27 cellular contexts compared by ENCODE assay signal in genomic region chr13:98721825-98722510, GRCh38. TPM values are rescaled to one million over a fixed set of nuclear protein-coding genes. Genes with fewer than 3 reads are reported as not detected.
DNase-seq lines count a peak whose midpoint lies in the region; ATAC-seq, FAIRE-seq and TF ChIP-seq lines count a peak whose summit lies in the region.
"Had no signal": no experiment of that assay in that cellular context is flagged by ENCODE, and none has a peak within 500 bp of the region (broad histone marks: within the 10 kb centered on the region; RNA-seq: fewer than 3 reads in every experiment).

No MANE protein-coding gene starts in this region.

- no peaks in the 10 kb centered on the region for H3K27me3 ChIP-seq in GM23338 (ENCODE audit: insufficient read depth)
- no peaks in the 10 kb centered on the region for H3K27me3 ChIP-seq in PC-3 (ENCODE audit: low read length)
- H3K27me3 ChIP-seq in bronchial epithelial cell (ENCODE audit: control insufficient read depth, insufficient read depth, low read length): peaks cover 4% of the 10 kb centered on the region
- H3K27me3 ChIP-seq in testis: no peaks in the 10 kb centered on the region
- H3K27me3 ChIP-seq: BE2C had no signal

- H3K79me2 ChIP-seq in GM23338 (replicated peaks; ENCODE audit: insufficient read depth) (no peaks in the 10 kb centered on the region), PC-3 (ENCODE audit: low read length) (no peaks in the 10 kb centered on the region)

- CTCF ChIA-PET in PC-3 (lab: Charles Lee): interaction anchor here (0.6 kb wide), 1 partner anchor 67 kb away, joined by 3 read pairs; no protein-coding TSS in a partner anchor

- H3K9me3 Mint-ChIP-seq in GM23338 (no peaks in the 10 kb centered on the region), mesothelial cell of epicardium (no peaks in the 10 kb centered on the region)

- H3K9me3 ChIP-seq in PC-3 (ENCODE audit: low read length) (no peaks in the 10 kb centered on the region), testis (no peaks in the 10 kb centered on the region)
- H3K9me3 ChIP-seq: BE2C had no signal

- no peaks in the 10 kb centered on the region for H3K36me3 ChIP-seq in GM23338 (ENCODE audit: insufficient read depth)
- H3K36me3 ChIP-seq in PC-3 (ENCODE audit: low read depth, low read length): no peaks in the 10 kb centered on the region
- H3K36me3 ChIP-seq in bronchial epithelial cell (ENCODE audit: control insufficient read depth, insufficient read depth, low read length): no peaks in the 10 kb centered on the region
- no peaks in the 10 kb centered on the region for H3K36me3 ChIP-seq in testis (ENCODE audit: low read depth, missing control alignments)
- H3K36me3 ChIP-seq: BE2C had no signal

- ATAC-seq in GM23338 (no peak), PC-3 (peak; percentile 83)

- no peak for FAIRE-seq in bronchial epithelial cell (lab: Jason Lieb, UNC)
- FAIRE-seq: GM12891 had no signal

- H3K36me3 Mint-ChIP-seq in GM23338 (ENCODE audit: low read depth) (no peaks in the 10 kb centered on the region), mesothelial cell of epicardium (no peaks in the 10 kb centered on the region)
- H3K36me3 Mint-ChIP-seq: CD14-positive monocyte had no signal

- H3K4me1 ChIP-seq in GM23338 (ENCODE audit: insufficient read depth) (no peaks in the 10 kb centered on the region), PC-3 (ENCODE audit: insufficient read depth, low read length) (peaks cover 17% of the 10 kb centered on the region), testis (no peaks in the 10 kb centered on the region)
- H3K4me1 ChIP-seq: BE2C had no signal

- DNase-seq in GM23338 (ENCODE audit: low spot score): no peak
- peak; percentile 77 for DNase-seq in PC-3
- peak; percentile 81 for DNase-seq in bronchial epithelial cell (ENCODE audit: low read depth)
- no peak for DNase-seq in mesothelial cell of epicardium (ENCODE audit: low spot score in 2 of 2, unreplicated experiment in 2 of 2)
- no peak for DNase-seq in activated T-cell treated with anti-CD3 and anti-CD28 coated beads, Interleukin-2, amount 50 U/mL, for 48 hours
- no peak for DNase-seq in mesenteric fat pad (ENCODE audit: low spot score)
- no peak for DNase-seq in testis
- DNase-seq: BE2C; CD8-positive, alpha-beta memory T cell; DMS 273 treated with DMSO at 0.1 percent for 48 hours; DMS79; EL; GF-D8; Karpas-422; MV-4-11; NCI-H1105 treated with DMSO at 0.1 percent for 48 hours; NCI-H146; NCI-H1930; NCI-H2107; NCI-H524; NCI-H748 treated with DMSO at 0.1 percent for 48 hours; SHP77 treated with DMSO at 0.1 percent for 48 hours had no signal

- H3K4me2 ChIP-seq in GM23338 (no peak overlapping the region), PC-3 (ENCODE audit: low read length) (peak overlapping the region; percentile 41; the same call in 1 of the 2 replicates)

- H3K4me1 Mint-ChIP-seq in GM23338 (no peaks in the 10 kb centered on the region), mesothelial cell of epicardium (peaks cover 27% of the 10 kb centered on the region)
- H3K4me1 Mint-ChIP-seq: CD14-positive monocyte; CD8-positive, alpha-beta memory T cell had no signal

- H3K27me3 Mint-ChIP-seq in GM23338 (ENCODE audit: insufficient read depth, low read depth, poor library complexity) (no peaks in the 10 kb centered on the region), mesothelial cell of epicardium (ENCODE audit: low read depth) (no peaks in the 10 kb centered on the region)

- H3K9ac ChIP-seq in PC-3 (ENCODE audit: low read length): no peak overlapping the region

- H4K20me1 ChIP-seq in GM23338 (replicated peaks; ENCODE audit: insufficient read depth) (no peaks in the 10 kb centered on the region), PC-3 (ENCODE audit: low read length) (no peaks in the 10 kb centered on the region)

- H3K27ac ChIP-seq in GM23338 (ENCODE audit: low read depth) (no peak overlapping the region), PC-3 (ENCODE audit: low read length) (peak overlapping the region; percentile 44), testis (no peak overlapping the region)
- H3K27ac ChIP-seq: HL-60 had no signal

- H3K4me3 ChIP-seq in GM23338 (no peak overlapping the region), PC-3 (ENCODE audit: low read length) (no peak overlapping the region), bronchial epithelial cell (ENCODE audit: low read depth, low read length) (no peak overlapping the region), testis (no peak overlapping the region)

- H3K9me2 ChIP-seq in GM23338 (ENCODE audit: insufficient read depth) (peaks cover 6% of the 10 kb centered on the region; the same call in 1 of the 2 replicates), PC-3 (replicated peaks; ENCODE audit: low read length) (no peaks in the 10 kb centered on the region)

- H3F3A ChIP-seq in GM23338 (replicated peaks; ENCODE audit: low read depth) (no peaks in the 10 kb centered on the region), PC-3 (ENCODE audit: low read length, unreplicated experiment) (no peaks in the 10 kb centered on the region)

- TF ChIP-seq POLR2A in testis (IDR thresholded peaks at IDR 0.05): no peak

- H3K4me3 Mint-ChIP-seq in GM23338: no peak overlapping the region
- H3K4me3 Mint-ChIP-seq in mesothelial cell of epicardium: no peak overlapping the region
- H3K4me3 Mint-ChIP-seq: CD14-positive monocyte; CD8-positive, alpha-beta memory T cell had no signal

- H3K27ac Mint-ChIP-seq in GM23338: 0 out of 2 replicates have a peak overlapping the region, but pooled peaks have one; percentile 4
- H3K27ac Mint-ChIP-seq in mesothelial cell of epicardium: peak overlapping the region; percentile 10
- H3K27ac Mint-ChIP-seq: CD14-positive monocyte; CD8-positive, alpha-beta memory T cell had no signal

- H2AFZ ChIP-seq in GM23338 (no peak overlapping the region), PC-3 (ENCODE audit: low read length) (no peak overlapping the region)

- WGBS in testis, 2 donors: 88 to 93% methylated on average over 11 of the region's 11 CpGs

- no TSS peak for BruUV-seq in PC-3 (replicated peaks; lab: Mats Ljungman, UMichigan)

- intact Hi-C loops in PC-3 (cut with micrococcal nuclease): no loop called here
- intact Hi-C loops in testis (cut with DNase I; ENCODE audit: low total_unique reads): no loop called here

- POLR2A ChIA-PET in PC-3 (lab: Charles Lee; ENCODE audit: unreplicated experiment): no interaction called here

- no peak for TF ChIP-seq CTCF in GM23338 (conservative IDR thresholded peaks at IDR 0.05; ENCODE audit: low read depth in 2 of 2)
- no peak for TF ChIP-seq CTCF in PC-3 (conservative IDR thresholded peaks at IDR 0.05; ENCODE audit: low read depth, low read length)
- no peak for TF ChIP-seq CTCF in bronchial epithelial cell (IDR thresholded peaks at IDR 0.05; ENCODE audit: insufficient read depth, low read length, severe bottlenecking)
- no peak for TF ChIP-seq CTCF in mesothelial cell of epicardium (IDR thresholded peaks at IDR 0.05; ENCODE audit: unreplicated experiment)
- TF ChIP-seq CTCF in testis (IDR thresholded peaks at IDR 0.05): no peak

TF ChIP-seq in GM23338, 12 proteins besides CTCF, POLR2A, EP300 and RAD21 (continues in another document):
- TF ChIP-seq STAT1 (IDR thresholded peaks at IDR 0.05; ENCODE audit: unreplicated experiment) (no peak), ZNF114 (CRISPR knock-in tag; IDR thresholded peaks at IDR 0.05) (no peak), ZNF331 (CRISPR knock-in tag; IDR thresholded peaks at IDR 0.05; ENCODE audit: low read depth) (no peak), EZH2phosphoT487 (IDR thresholded peaks at IDR 0.05; ENCODE audit: unreplicated experiment) (no peak), JUNB (IDR thresholded peaks at IDR 0.05; ENCODE audit: unreplicated experiment) (no peak)

RNA-seq across cellular contexts. Expression of gene SLC15A1, which starts 30.5 kb away (rescaled TPM):
- 2.4 and 3.0 TPM in 2 replicates for total RNA-seq in GM23338 (2014; rRNA removed; shearing (Covaris generic))
- 1.3 and 1.6 TPM in 2 replicates for polyA plus RNA-seq in GM23338 (2016; fragmentation: Nextera tagmentation; extraction: Ambion mirVana)
- total RNA-seq in PC-3 (2014; rRNA removed): 1.7 TPM in 2 replicates
- 0.77 TPM in 1 of 2 replicates, not detected in the other for total RNA-seq in bronchial epithelial cell
- 1.0 to 1.2 TPM (median 1.0 TPM) in 3 replicates for total RNA-seq in mesothelial cell of epicardium
- total RNA-seq in mesenteric fat pad: 0.45 TPM
- under 1 TPM; 0.37 to 0.47 TPM for total RNA-seq in testis
- 0.71 TPM for polyA plus RNA-seq in testis (ENCODE audit: insufficient read depth, low read depth, low replicate concordance)
- total RNA-seq: CD8-positive, alpha-beta memory T cell; H4; M059J had no signal
- polyA plus RNA-seq: CD14-positive monocyte; CD8-positive, alpha-beta memory T cell had no signal

Comparison
In these comparisons a context has a peak if more than half of its experiments do, and no peak if none do; other contexts are left out.
1. DNase-seq: peak in PC-3 (single experiment) and bronchial epithelial cell (single experiment); none in GM23338 (single experiment), mesothelial cell of epicardium (0 of 2), activated T-cell treated with anti-CD3 and anti-CD28 coated beads, Interleukin-2, amount 50 U/mL, for 48 hours (0 of 2), mesenteric fat pad (single experiment) and testis (single experiment).